In genomic region chr19:6071103-6071485, GRCh38 we compare ENCODE assay signal across 15 cellular contexts. TPM values are rescaled to one million over a fixed set of nuclear protein-coding genes. Genes with fewer than 3 reads are reported as not detected.
DNase-seq lines count a peak whose midpoint lies in the region; ATAC-seq and TF ChIP-seq lines count a peak whose summit lies in the region.
"Had no signal": no experiment of that assay in that cellular context is flagged by ENCODE, and none has a peak within 500 bp of the region (broad histone marks: within the 10 kb centered on the region; RNA-seq: fewer than 3 reads in every experiment).

No MANE protein-coding gene starts in this region.

- no peak for TF ChIP-seq CTCF in heart right ventricle (IDR thresholded peaks at IDR 0.05)
- TF ChIP-seq CTCF in choroid plexus epithelial cell (conservative IDR thresholded peaks at IDR 0.05; ENCODE audit: low read depth, low read length) = no peak
- no peak for TF ChIP-seq CTCF in uterus (IDR thresholded peaks at IDR 0.05)

- intact Hi-C loops in heart right ventricle (cut with DNase I) (no loop called here), left ventricle myocardium superior (cut with micrococcal nuclease) (no loop called here), uterus (cut with DNase I; ENCODE audit: low total_unique reads) (no loop called here)

- DNase-seq in heart right ventricle (no peak), left ventricle myocardium superior (no peak), choroid plexus epithelial cell (ENCODE audit: low read depth) (peak; percentile 55), uterus (no peak), NCI-H1105 (lab: John Stamatoyannopoulos, UW) (no peak), NCI-H446 (lab: John Stamatoyannopoulos, UW) (no peak)
- DNase-seq: activated CD4-positive, alpha-beta T cell treated with anti-CD3 and anti-CD28 coated beads for 4 hours; activated naive CD4-positive, alpha-beta T cell; DND-41; effector memory CD4-positive, alpha-beta T cell; NCI-H1048; NCI-H748 treated with DMSO at 0.1 percent for 48 hours; spleen had no signal

- H3K36me3 ChIP-seq in heart right ventricle (no peaks in the 10 kb centered on the region), muscle layer of duodenum (ENCODE audit: control insufficient read depth in 1 of 2, insufficient read depth in 2 of 2, low read length in 2 of 2) (no peaks in the 10 kb centered on the region), uterus (no peaks in the 10 kb centered on the region)
- H3K36me3 ChIP-seq: spleen had no signal

- no peak for ATAC-seq in heart right ventricle
- no peak for ATAC-seq in left ventricle myocardium superior
- no peak for ATAC-seq in GM18519 (IDR thresholded peaks at IDR 0.05; ENCODE audit: low FRiP score, unreplicated experiment)

- H3K27me3 ChIP-seq in heart right ventricle (no peaks in the 10 kb centered on the region), muscle layer of duodenum (ENCODE audit: low read depth, low read length) (no peaks in the 10 kb centered on the region), uterus (no peaks in the 10 kb centered on the region)

- H3K4me3 ChIP-seq in heart right ventricle (no peak overlapping the region), choroid plexus epithelial cell (ENCODE audit: low read depth, low read length) (no peak overlapping the region), muscle layer of duodenum (ENCODE audit: low read depth in 1 of 2, low read length in 2 of 2) (no peak overlapping the region), uterus (no peak overlapping the region)
- H3K4me3 ChIP-seq: spleen had no signal

- H3K9me3 ChIP-seq in heart right ventricle = no peaks in the 10 kb centered on the region
- H3K9me3 ChIP-seq in muscle layer of duodenum (ENCODE audit: control insufficient read depth in 1 of 2, low read length in 2 of 2) = no peaks in the 10 kb centered on the region
- H3K9me3 ChIP-seq in uterus = no peaks in the 10 kb centered on the region
- H3K9me3 ChIP-seq: spleen had no signal

- TF ChIP-seq POLR2A in uterus (IDR thresholded peaks at IDR 0.05) = no peak

- peaks cover 8 to 38% (median 27%) of the 10 kb centered on the region in 9 donors for H3K4me1 ChIP-seq in heart right ventricle
- H3K4me1 ChIP-seq in muscle layer of duodenum (ENCODE audit: control insufficient read depth in 1 of 2, insufficient read depth in 2 of 2, low read length in 2 of 2) = peaks cover 15 to 35% of the 10 kb centered on the region in 2 donors
- H3K4me1 ChIP-seq in uterus = peaks cover 8 to 16% of the 10 kb centered on the region in 2 donors

- WGBS in heart right ventricle, 2 donors = 66 to 68% methylated on average over 7 of the region's 7 CpGs

- peak overlapping the region in 6 of 10 donors; percentile 1 to 49 (median 40) for H3K27ac ChIP-seq in heart right ventricle
- peak overlapping the region; percentile 86 for H3K27ac ChIP-seq in muscle layer of duodenum (ENCODE audit: low read length)
- H3K27ac ChIP-seq in uterus = peak overlapping the region; percentile 70 to 84
- H3K27ac ChIP-seq: spleen had no signal

RNA-seq across cellular contexts. Expression of gene RFX2, which starts 39.2 kb away (rescaled TPM):
- 10 to 100 TPM in 1 of 10 donors, 1 to 10 TPM in 9; 4.2 to 11.5 (median 5.0) TPM for total RNA-seq in heart right ventricle
- 10 to 100 TPM in 1 of 2 donors, 1 to 10 TPM in 1; 6.6 to 17.4 TPM for polyA plus RNA-seq in heart right ventricle
- total RNA-seq in left ventricle myocardium superior = 4.8 TPM
- total RNA-seq in uterus = 10 to 100 TPM; 10.5 to 77.9 (median 22.8) TPM
